In genomic region chr5:170573119-170573518, GRCh38 we compare ENCODE assay signal across 15 cellular contexts.
"Had no signal": no experiment of that assay in that cellular context is flagged by ENCODE, and none has a peak within 500 bp of the region (broad histone marks: within the 10 kb centered on the region; RNA-seq: fewer than 3 reads in every experiment).

No MANE protein-coding gene starts in this region.

- H3K27ac Mint-ChIP-seq: activated naive CD4-positive, alpha-beta T cell treated with anti-CD3 and anti-CD28 coated beads for 36 hours; natural killer cell had no signal

- H3K9me3 Mint-ChIP-seq: natural killer cell had no signal

- H3K9me3 ChIP-seq: prostate gland, right lobe of liver, transverse colon had no signal

- H3K36me3 ChIP-seq: left ventricle myocardium inferior, prostate gland, right lobe of liver, transverse colon had no signal

- H3K4me1 Mint-ChIP-seq: natural killer cell had no signal

- H3K4me3 Mint-ChIP-seq: activated naive CD4-positive, alpha-beta T cell treated with anti-CD3 and anti-CD28 coated beads for 36 hours; activated naive CD8-positive, alpha-beta T cell treated with anti-CD3 and anti-CD28 coated beads, Interleukin-2, amount 50 U/mL, for 24 hours; natural killer cell had no signal

- H3K4me3 ChIP-seq: left ventricle myocardium inferior, prostate gland, right lobe of liver, smooth muscle cell, transverse colon had no signal

- H3K36me3 Mint-ChIP-seq: natural killer cell had no signal

- H3K27me3 ChIP-seq: right lobe of liver had no signal

- DNase-seq: activated CD4-positive, CD25-positive, alpha-beta regulatory T cell treated with anti-CD3 and anti-CD28 coated beads, Interleukin-2, amount 50 U/mL, for 72 hours; activated T-cell treated with anti-CD3 and anti-CD28 coated beads for 4 hours; aorta; effector CD8-positive, alpha-beta T cell; left ventricle myocardium inferior; natural killer cell; right lobe of liver; substantia nigra; T1000; transverse colon had no signal

- H3K4me1 ChIP-seq: foreskin keratinocyte, left ventricle myocardium inferior, prostate gland, right lobe of liver, transverse colon had no signal

- H3K27ac ChIP-seq: foreskin keratinocyte, left ventricle myocardium inferior, prostate gland, right lobe of liver, transverse colon had no signal

- H3K4me2 ChIP-seq: smooth muscle cell had no signal
